1 cellular context compared by ENCODE assay signal in the genomic region with DNA sequence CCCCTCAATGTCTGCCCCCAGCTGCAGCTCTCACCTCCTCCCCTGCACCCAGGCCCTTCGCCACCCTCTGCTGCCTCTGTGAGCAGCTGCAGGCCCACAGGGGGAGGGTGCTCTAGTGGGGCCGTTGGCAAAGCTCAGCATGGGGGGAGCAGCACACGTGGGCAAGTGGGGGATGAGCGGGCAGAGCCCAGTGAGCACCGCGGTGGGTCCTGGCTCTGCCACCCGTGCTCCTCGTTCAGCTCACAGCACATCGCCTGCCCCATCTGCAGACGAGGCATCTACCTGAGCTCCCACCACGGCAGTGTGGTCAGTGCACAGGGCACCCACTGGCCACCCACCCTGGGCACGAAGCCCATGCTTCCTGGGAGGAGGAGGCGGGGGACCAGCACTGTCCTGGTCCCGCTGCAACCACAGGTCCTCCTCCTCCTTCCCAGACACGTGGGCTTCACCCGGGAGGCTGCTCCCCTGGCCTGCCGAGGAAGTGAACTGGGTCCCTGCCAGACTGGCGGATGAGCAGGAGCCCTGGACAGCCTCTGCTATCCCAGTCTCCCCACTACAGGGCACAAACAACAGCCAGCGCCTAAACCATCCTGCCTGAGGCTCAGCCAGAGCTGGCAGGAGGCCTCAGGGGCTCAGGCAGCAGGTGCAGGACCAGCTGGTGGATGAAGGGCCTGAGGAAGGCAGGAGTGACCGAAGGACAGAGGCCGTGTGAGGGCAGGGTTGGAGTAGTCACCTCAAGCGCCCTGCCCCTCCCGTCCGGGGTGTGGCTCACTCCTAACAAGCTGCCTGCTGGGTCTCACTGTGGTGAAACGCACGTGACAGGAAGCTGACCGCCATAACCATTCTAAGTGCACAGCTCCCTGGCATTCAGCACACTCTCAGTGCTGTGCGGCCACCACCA.
TF ChIP-seq lines count a peak whose summit lies in the region.

No MANE protein-coding gene starts in this region.

TF ChIP-seq in K562, 482 proteins besides CTCF, POLR2A, EP300 and RAD21 (continued from another document):
- no peak for TF ChIP-seq MED1 (CRISPR knock-in tag; IDR thresholded peaks at IDR 0.05; ENCODE audit: borderline replicate concordance)
- TF ChIP-seq CBFA2T2 (conservative IDR thresholded peaks at IDR 0.05), result 0 out of 2 replicates have a peak, but pooled peaks have one; percentile 4
- TF ChIP-seq TAF1 (IDR thresholded peaks at IDR 0.05; ENCODE audit: control insufficient read depth, extremely low read depth, insufficient read depth, low read length, severe bottlenecking), result no peak
- TF ChIP-seq E2F3 (CRISPR knock-in tag; IDR thresholded peaks at IDR 0.05), result no peak
- TF ChIP-seq SMAD4 (CRISPR knock-in tag; conservative IDR thresholded peaks at IDR 0.05), result 0 out of 2 replicates have a peak, but pooled peaks have one; percentile 32
- no peak for TF ChIP-seq SNRNP70 (optimal IDR thresholded peaks at IDR 0.05; ENCODE audit: low read depth, low read length)
- TF ChIP-seq ZNF146 (CRISPR knock-in tag; IDR thresholded peaks at IDR 0.05; ENCODE audit: unreplicated experiment), result no peak
- no peak for TF ChIP-seq GTF2A2 (tag; IDR thresholded peaks at IDR 0.05)
- TF ChIP-seq, protein P1, sequence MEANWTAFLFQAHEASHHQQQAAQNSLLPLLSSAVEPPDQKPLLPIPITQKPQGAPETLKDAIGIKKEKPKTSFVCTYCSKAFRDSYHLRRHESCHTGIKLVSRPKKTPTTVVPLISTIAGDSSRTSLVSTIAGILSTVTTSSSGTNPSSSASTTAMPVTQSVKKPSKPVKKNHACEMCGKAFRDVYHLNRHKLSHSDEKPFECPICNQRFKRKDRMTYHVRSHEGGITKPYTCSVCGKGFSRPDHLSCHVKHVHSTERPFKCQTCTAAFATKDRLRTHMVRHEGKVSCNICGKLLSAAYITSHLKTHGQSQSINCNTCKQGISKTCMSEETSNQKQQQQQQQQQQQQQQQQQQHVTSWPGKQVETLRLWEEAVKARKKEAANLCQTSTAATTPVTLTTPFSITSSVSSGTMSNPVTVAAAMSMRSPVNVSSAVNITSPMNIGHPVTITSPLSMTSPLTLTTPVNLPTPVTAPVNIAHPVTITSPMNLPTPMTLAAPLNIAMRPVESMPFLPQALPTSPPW (CRISPR knock-in tag; IDR thresholded peaks at IDR 0.05), result peak; percentile 59; the same call in 1 of the 2 replicates
- no peak for TF ChIP-seq C11orf30 (IDR thresholded peaks at IDR 0.05; ENCODE audit: low read depth)
- TF ChIP-seq SREBF2 (CRISPR knock-in tag; IDR thresholded peaks at IDR 0.05), result no peak
- no peak for TF ChIP-seq HNRNPL (IDR thresholded peaks at IDR 0.05; ENCODE audit: low read depth, low read length)
- no peak for TF ChIP-seq CHD4 (IDR thresholded peaks at IDR 0.05; ENCODE audit: insufficient read depth, insufficient replicate concordance, low read depth, low read length, poor library complexity, severe bottlenecking)
- no peak for TF ChIP-seq GATAD2B (IDR thresholded peaks at IDR 0.05; ENCODE audit: borderline replicate concordance)
- 0 out of 2 replicates have a peak, but pooled peaks have one; percentile 52 for TF ChIP-seq ETV5 (CRISPR knock-in tag; IDR thresholded peaks at IDR 0.05; ENCODE audit: low read depth)
- TF ChIP-seq NBN (IDR thresholded peaks at IDR 0.05; ENCODE audit: low read depth), result no peak
- no peak for TF ChIP-seq GTF2E2 (tag; IDR thresholded peaks at IDR 0.05)
- TF ChIP-seq TCF15 (CRISPR knock-in tag; IDR thresholded peaks at IDR 0.05), result no peak
- TF ChIP-seq ZBTB34 (CRISPR knock-in tag; IDR thresholded peaks at IDR 0.05), result no peak
- no peak for TF ChIP-seq ZBTB40 (IDR thresholded peaks at IDR 0.05)
- no peak for TF ChIP-seq ZBTB40 (CRISPR knock-in tag; IDR thresholded peaks at IDR 0.05)
- no peak for TF ChIP-seq ZC3H8 (IDR thresholded peaks at IDR 0.05)
- TF ChIP-seq, protein P2, sequence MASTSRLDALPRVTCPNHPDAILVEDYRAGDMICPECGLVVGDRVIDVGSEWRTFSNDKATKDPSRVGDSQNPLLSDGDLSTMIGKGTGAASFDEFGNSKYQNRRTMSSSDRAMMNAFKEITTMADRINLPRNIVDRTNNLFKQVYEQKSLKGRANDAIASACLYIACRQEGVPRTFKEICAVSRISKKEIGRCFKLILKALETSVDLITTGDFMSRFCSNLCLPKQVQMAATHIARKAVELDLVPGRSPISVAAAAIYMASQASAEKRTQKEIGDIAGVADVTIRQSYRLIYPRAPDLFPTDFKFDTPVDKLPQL (IDR thresholded peaks at IDR 0.05; ENCODE audit: extremely low read depth, insufficient read length), result no peak
